Comparison of ENCODE assay signal across 8 cellular contexts in genomic region chr4:2714071-2714770, GRCh38. TPM values are rescaled to one million over a fixed set of nuclear protein-coding genes. Genes with fewer than 3 reads are reported as not detected.
DNase-seq lines count a peak whose midpoint lies in the region; ATAC-seq and TF ChIP-seq lines count a peak whose summit lies in the region.

No MANE protein-coding gene starts in this region.

- peak overlapping the region in 4 of 11 experiments; percentile 8 to 30 (median 19); a peak in 4 of 22 replicates for H3K27ac ChIP-seq in BLaER1 treated with 17β-estradiol and CSF1 and Interleukin-3, amounts not matched to agents 10 nM and 100 nM
- H3K27ac ChIP-seq in neural progenitor cell, result no peak overlapping the region

- H3K4me2 ChIP-seq in BLaER1 treated with 17β-estradiol and CSF1 and Interleukin-3, amounts not matched to agents 10 nM and 100 nM, result peak overlapping the region; percentile 38 to 81 (median 62)
- H3K4me2 ChIP-seq in neural progenitor cell, result no peak overlapping the region

- H3K4me1 ChIP-seq in BLaER1 treated with 17β-estradiol and CSF1 and Interleukin-3, amounts not matched to agents 10 nM and 100 nM, result peaks cover 35 to 54% (median 45%) of the 10 kb centered on the region in 10 experiments
- H3K4me1 ChIP-seq in neural progenitor cell, result no peaks in the 10 kb centered on the region

- no peaks in the 10 kb centered on the region for H3K27me3 ChIP-seq in BLaER1 treated with 17β-estradiol and CSF1 and Interleukin-3, amounts not matched to agents 10 nM and 100 nM
- no peaks in the 10 kb centered on the region for H3K27me3 ChIP-seq in neural progenitor cell

- H3K9me3 ChIP-seq in BLaER1 treated with 17β-estradiol and CSF1 and Interleukin-3, amounts not matched to agents 10 nM and 100 nM (replicated peaks in 1 of 11), result peaks cover 0 to 8% (median 5%) of the 10 kb centered on the region in 11 experiments; a peak in 7 of 22 replicates
- H3K9me3 ChIP-seq in neural progenitor cell (ENCODE audit: low read depth), result no peaks in the 10 kb centered on the region

- H4K20me1 ChIP-seq in BLaER1 treated with 17β-estradiol and CSF1 and Interleukin-3, amounts not matched to agents 10 nM and 100 nM, result peaks cover 0 to 49% (median 30%) of the 10 kb centered on the region in 11 experiments; a peak in 19 of 22 replicates
- no peaks in the 10 kb centered on the region for H4K20me1 ChIP-seq in neural progenitor cell (ENCODE audit: low read depth)

- peaks cover 49% of the 10 kb centered on the region for H3K36me3 Mint-ChIP-seq in effector memory CD8-positive, alpha-beta T cell (ENCODE audit: insufficient read depth)
- H3K36me3 Mint-ChIP-seq in neural progenitor cell, result peaks cover 41% of the 10 kb centered on the region

- no peak overlapping the region for H3K4me3 ChIP-seq in BLaER1 treated with 17β-estradiol and CSF1 and Interleukin-3, amounts not matched to agents 10 nM and 100 nM
- no peak overlapping the region for H3K4me3 ChIP-seq in neural progenitor cell

- H3K9me3 Mint-ChIP-seq in effector memory CD8-positive, alpha-beta T cell, result no peaks in the 10 kb centered on the region
- no peaks in the 10 kb centered on the region for H3K9me3 Mint-ChIP-seq in neural progenitor cell

- H3K36me3 ChIP-seq in BLaER1 treated with 17β-estradiol and CSF1 and Interleukin-3, amounts not matched to agents 10 nM and 100 nM, result peaks cover 45 to 70% (median 58%) of the 10 kb centered on the region in 11 experiments
- H3K36me3 ChIP-seq in neural progenitor cell, result no peaks in the 10 kb centered on the region

- H3F3A ChIP-seq in neural progenitor cell (ENCODE audit: low read depth), result no peaks in the 10 kb centered on the region

- H3K79me2 ChIP-seq in neural progenitor cell (ENCODE audit: low read depth), result peaks cover 20% of the 10 kb centered on the region

- H3K4me3 Mint-ChIP-seq in effector memory CD8-positive, alpha-beta T cell, result peak overlapping the region; percentile 9 to 24
- no peak overlapping the region for H3K4me3 Mint-ChIP-seq in neural progenitor cell

- DNase-seq in activated CD4-positive, alpha-beta T cell treated with anti-CD3 and anti-CD28 coated beads for 48 hours, result peak; percentile 46
- DNase-seq in effector memory CD8-positive, alpha-beta T cell, result peak in 2 of 3 experiments; percentile 5 to 15
- DNase-seq in omental fat pad (ENCODE audit: low spot score) (no peak), neural progenitor cell (ENCODE audit: low spot score) (no peak), epidermal melanocyte (ENCODE audit: insufficient read length, low spot score) (no peak), glomerular visceral epithelial cell (ENCODE audit: extremely low spot score) (no peak), DMS 273 (lab: John Stamatoyannopoulos, UW; ENCODE audit: unreplicated experiment) (no peak)

- TF ChIP-seq CTCF in omental fat pad (IDR thresholded peaks at IDR 0.05), result no peak
- no peak for TF ChIP-seq CTCF in neural progenitor cell (IDR thresholded peaks at IDR 0.05)

- H2AFZ ChIP-seq in neural progenitor cell (replicated peaks), result no peak overlapping the region

- H3K27me3 Mint-ChIP-seq in effector memory CD8-positive, alpha-beta T cell, result no peaks in the 10 kb centered on the region
- no peaks in the 10 kb centered on the region for H3K27me3 Mint-ChIP-seq in neural progenitor cell (ENCODE audit: insufficient read depth, low read depth)

- peak; percentile 62 for ATAC-seq in effector memory CD8-positive, alpha-beta T cell (replicated peaks)
- peak; percentile 18 for ATAC-seq in omental fat pad (ENCODE audit: low FRiP score)

- H3K27ac Mint-ChIP-seq in effector memory CD8-positive, alpha-beta T cell, result peak overlapping the region; percentile 91 to 95
- no peak overlapping the region for H3K27ac Mint-ChIP-seq in neural progenitor cell

- peak overlapping the region in 4 of 11 experiments; percentile 1 to 34 (median 18); a peak in 5 of 22 replicates for H3K9ac ChIP-seq in BLaER1 treated with 17β-estradiol and CSF1 and Interleukin-3, amounts not matched to agents 10 nM and 100 nM
- no peak overlapping the region for H3K9ac ChIP-seq in neural progenitor cell

- peaks cover 13 to 23% of the 10 kb centered on the region in 2 donors for H3K4me1 Mint-ChIP-seq in effector memory CD8-positive, alpha-beta T cell (ENCODE audit: low read depth in 2 of 2)
- H3K4me1 Mint-ChIP-seq in neural progenitor cell, result no peaks in the 10 kb centered on the region

RNA-seq across cellular contexts. Expression of gene TNIP2, which starts 41.9 kb away (rescaled TPM):
- total RNA-seq in omental fat pad, result 100 to 1,000 TPM in 1 of 4 donors, 10 to 100 TPM in 3; 50.1 to 108 (median 75.4) TPM
- 24.5 and 37.6 TPM in 2 replicates for total RNA-seq in neural progenitor cell (ENCODE audit: low replicate concordance)

Comparison
In these comparisons a context has a peak if more than half of its experiments do, and no peak if none do; other contexts are left out.
1. DNase-seq: peak in activated CD4-positive, alpha-beta T cell treated with anti-CD3 and anti-CD28 coated beads for 48 hours (single experiment) and effector memory CD8-positive, alpha-beta T cell (2 of 3); none in omental fat pad (single experiment), neural progenitor cell (single experiment), epidermal melanocyte (single experiment), glomerular visceral epithelial cell (single experiment) and DMS 273 (single experiment).